In genomic region chr5:20323323-20323722, GRCh38 we compare ENCODE assay signal across 22 cellular contexts.
"Had no signal": no experiment of that assay in that cellular context is flagged by ENCODE, and none has a peak within 500 bp of the region (broad histone marks: within the 10 kb centered on the region; RNA-seq: fewer than 3 reads in every experiment).

No MANE protein-coding gene starts in this region.

- ATAC-seq: natural killer cell treated with Interleukin-12 subunit alpha and Interleukin-12 subunit beta and Interleukin-15 and Interleukin-18, amount 100 ng/mL, for 72 hours; right lobe of liver; stimulated activated memory B cell treated with anti-CD40 and anti-IgM and Interleukin-4, amounts not matched to agents 10 μg/mL and 1 μg/mL and 100 μg/mL, for 72 hours; stimulated activated naive CD8-positive, alpha-beta T cell treated with anti-CD3 and anti-CD28 coated beads, Interleukin-15, amount 100 ng/mL, for 72 hours; upper lobe of right lung had no signal

- H3K4me2 ChIP-seq: smooth muscle cell had no signal

- H3K27me3 Mint-ChIP-seq: naive B cell; natural killer cell treated with Interleukin-12 subunit alpha and Interleukin-12 subunit beta and Interleukin-15 and Interleukin-18, amount 100 ng/mL, for 72 hours; progenitor cell of endocrine pancreas; stimulated activated memory B cell treated with anti-CD40 and anti-IgM and Interleukin-4, amounts not matched to agents 10 μg/mL and 1 μg/mL and 100 μg/mL, for 72 hours; stimulated activated naive CD8-positive, alpha-beta T cell treated with anti-CD3 and anti-CD28 coated beads, Interleukin-15, amount 100 ng/mL, for 72 hours had no signal

- DNase-seq: islet precursor cell; left ventricle myocardium inferior; mesendoderm; naive B cell; ovary; right lobe of liver; stimulated activated CD4-positive, alpha-beta T cell treated with anti-CD3 and anti-CD28 coated beads, Interleukin-1b, Interleukin-23, amount 100 ng/mL, for 48 hours; stimulated activated CD4-positive, alpha-beta T cell treated with anti-CD3 and anti-CD28 coated beads, Interleukin-2, amount 100 ng/mL, for 48 hours; stimulated activated CD4-positive, alpha-beta T cell treated with anti-CD3 and anti-CD28 coated beads, Interleukin-4, amount 100 ng/mL, for 4 hours; stimulated activated CD8-positive, alpha-beta memory T cell treated with anti-CD3 and anti-CD28 coated beads, Interleukin-4, amount 100 ng/mL, for 48 hours; stimulated activated naive CD4-positive, alpha-beta T cell treated with Interleukin-2 at 50 U/mL for 16 hours; stimulated activated naive CD8-positive, alpha-beta T cell treated with anti-CD3 and anti-CD28 coated beads, Interleukin-15, amount 100 ng/mL, for 72 hours; substantia nigra; trophoblast cell; upper lobe of right lung had no signal

- H3K4me1 Mint-ChIP-seq: naive B cell; stimulated activated memory B cell treated with anti-CD40 and anti-IgM and Interleukin-4, amounts not matched to agents 10 μg/mL and 1 μg/mL and 100 μg/mL, for 72 hours; stimulated activated naive CD8-positive, alpha-beta T cell treated with anti-CD3 and anti-CD28 coated beads, Interleukin-15, amount 100 ng/mL, for 72 hours had no signal

- H3K4me1 ChIP-seq: left ventricle myocardium inferior, right atrium auricular region, right lobe of liver, upper lobe of right lung had no signal

- H3K4me3 ChIP-seq: left ventricle myocardium inferior, lung, ovary, right atrium auricular region, right lobe of liver, smooth muscle cell, upper lobe of right lung had no signal

- H3K36me3 Mint-ChIP-seq: mesothelial cell of epicardium; naive B cell; stimulated activated memory B cell treated with anti-CD40 and anti-IgM and Interleukin-4, amounts not matched to agents 10 μg/mL and 1 μg/mL and 100 μg/mL, for 72 hours had no signal

- H3K27ac Mint-ChIP-seq: naive B cell; natural killer cell treated with Interleukin-12 subunit alpha and Interleukin-12 subunit beta and Interleukin-15 and Interleukin-18, amount 100 ng/mL, for 72 hours; progenitor cell of endocrine pancreas; stimulated activated memory B cell treated with anti-CD40 and anti-IgM and Interleukin-4, amounts not matched to agents 10 μg/mL and 1 μg/mL and 100 μg/mL, for 72 hours; stimulated activated naive CD8-positive, alpha-beta T cell treated with anti-CD3 and anti-CD28 coated beads, Interleukin-15, amount 100 ng/mL, for 72 hours had no signal

- H3K9me3 ChIP-seq: ovary, right atrium auricular region, right lobe of liver, upper lobe of right lung had no signal

- H3K36me3 ChIP-seq: left ventricle myocardium inferior, ovary, right atrium auricular region, right lobe of liver, upper lobe of right lung had no signal

- H3K4me3 Mint-ChIP-seq: mesothelial cell of epicardium; naive B cell; natural killer cell treated with Interleukin-12 subunit alpha and Interleukin-12 subunit beta and Interleukin-15 and Interleukin-18, amount 100 ng/mL, for 72 hours; stimulated activated memory B cell treated with anti-CD40 and anti-IgM and Interleukin-4, amounts not matched to agents 10 μg/mL and 1 μg/mL and 100 μg/mL, for 72 hours; stimulated activated naive CD8-positive, alpha-beta T cell treated with anti-CD3 and anti-CD28 coated beads, Interleukin-15, amount 100 ng/mL, for 72 hours had no signal

- H3K27me3 ChIP-seq: ovary, right atrium auricular region, right lobe of liver, upper lobe of right lung had no signal

- H3K27ac ChIP-seq: left ventricle myocardium inferior, ovary, right atrium auricular region, right lobe of liver, upper lobe of right lung had no signal

- H3K9me3 Mint-ChIP-seq: stimulated activated memory B cell treated with anti-CD40 and anti-IgM and Interleukin-4, amounts not matched to agents 10 μg/mL and 1 μg/mL and 100 μg/mL, for 72 hours had no signal
